Comparison of ENCODE assay signal across 8 cellular contexts in the genomic region with DNA sequence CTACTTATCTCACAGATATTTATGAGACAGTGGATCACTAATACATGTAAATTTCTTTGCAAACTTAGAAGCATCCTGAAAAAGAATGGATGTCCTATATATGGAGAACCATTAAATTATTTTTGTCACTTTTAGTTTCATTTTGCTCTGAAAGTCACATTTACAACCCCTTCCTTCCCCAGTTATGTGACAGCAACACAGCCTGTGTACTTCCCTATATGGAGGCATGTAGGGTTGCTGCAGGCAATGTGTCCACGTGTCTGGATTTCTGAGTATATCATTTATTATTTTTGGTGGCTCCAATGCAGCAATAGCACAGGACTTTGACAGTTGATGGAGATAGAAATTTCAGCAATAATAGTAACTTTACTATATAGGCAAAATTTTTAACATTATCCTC.
A peak's percentile ranks its signal among the peaks of the same experiment; 100 is the strongest.
DNase-seq lines count a peak whose midpoint lies in the region; ATAC-seq, FAIRE-seq and TF ChIP-seq lines count a peak whose summit lies in the region.

No MANE protein-coding gene starts in this region.

- no peak overlapping the region for H3K27ac ChIP-seq in CD4-positive, alpha-beta memory T cell (ENCODE audit: low read depth, low read length)
- no peak overlapping the region for H3K27ac ChIP-seq in PC-9

- no TSS peak for BruUV-seq in PC-9 (replicated peaks; lab: Mats Ljungman, UMichigan)

- H3K36me3 Mint-ChIP-seq in CD4-positive, alpha-beta memory T cell = no peaks in the 10 kb centered on the region

- H3K9me2 ChIP-seq in PC-9 (ENCODE audit: insufficient read depth) = no peaks in the 10 kb centered on the region

- no peaks in the 10 kb centered on the region for H3K4me1 ChIP-seq in CD4-positive, alpha-beta memory T cell (ENCODE audit: insufficient read depth, low read length)
- no peaks in the 10 kb centered on the region for H3K4me1 ChIP-seq in PC-9 (replicated peaks; ENCODE audit: insufficient read depth)

- no peak overlapping the region for H2AFZ ChIP-seq in PC-9

- H3K27ac Mint-ChIP-seq in CD4-positive, alpha-beta memory T cell = peak overlapping the region in 2 of 7 donors; percentile 9 to 54

- H3K4me2 ChIP-seq in PC-9 = no peak overlapping the region

- no peaks in the 10 kb centered on the region for H3F3A ChIP-seq in PC-9 (ENCODE audit: insufficient read depth, low read depth)

- POLR2A ChIA-PET in CD4-positive, alpha-beta memory T cell (lab: Charles Lee; ENCODE audit: partially characterized antibody) = no interaction called here
- POLR2A ChIA-PET in PC-9 (lab: Charles Lee; ENCODE audit: unreplicated experiment) = no interaction called here

- no peaks in the 10 kb centered on the region for H4K20me1 ChIP-seq in PC-9 (ENCODE audit: insufficient read depth)

- H3K27me3 ChIP-seq in CD4-positive, alpha-beta memory T cell (ENCODE audit: insufficient read depth, low read length) = no peaks in the 10 kb centered on the region
- H3K27me3 ChIP-seq in PC-9 (ENCODE audit: insufficient read depth, low read depth) = no peaks in the 10 kb centered on the region

- H3K27me3 Mint-ChIP-seq in CD4-positive, alpha-beta memory T cell = peaks cover 2 to 4% of the 10 kb centered on the region in 2 donors

- no peak for TF ChIP-seq POLR2A in H54 (IDR thresholded peaks at IDR 0.05; ENCODE audit: low read depth, low read length)

- H3K4me1 Mint-ChIP-seq in CD4-positive, alpha-beta memory T cell = peaks cover 6 to 8% (median 7%) of the 10 kb centered on the region in 4 donors

- DNase-seq in CD4-positive, alpha-beta memory T cell = no peak
- peak; percentile 73 for DNase-seq in OCI-M1 (lab: John Stamatoyannopoulos, UW)
- no peak for DNase-seq in NCI-H1930 (lab: John Stamatoyannopoulos, UW)
- no peak for DNase-seq in PC-9
- no peak for DNase-seq in H54 (ENCODE audit: insufficient read length, low spot score)
- no peak for DNase-seq in GOT3 (lab: John Stamatoyannopoulos, UW)

- no peak overlapping the region for H3K4me3 ChIP-seq in CD4-positive, alpha-beta memory T cell (ENCODE audit: low read length in 2 of 2)
- no peak overlapping the region for H3K4me3 ChIP-seq in PC-9

- no peaks in the 10 kb centered on the region for H3K9me3 Mint-ChIP-seq in CD4-positive, alpha-beta memory T cell

- intact Hi-C loops in CD4-positive, alpha-beta memory T cell (cut with micrococcal nuclease) = no loop called here
- intact Hi-C loops in PC-9 (cut with micrococcal nuclease; ENCODE audit: unreplicated experiment) = loop anchor here (5.0 kb wide), 1 partner anchor 1211 kb away; no protein-coding TSS in a partner anchor

- no peak for TF ChIP-seq CTCF in PC-9 (conservative IDR thresholded peaks at IDR 0.05)

- no peak for FAIRE-seq in H54 (lab: Jason Lieb, UNC)

- H3K9me3 ChIP-seq in CD4-positive, alpha-beta memory T cell (ENCODE audit: control insufficient read depth in 1 of 2, low read length in 2 of 2) = no peaks in the 10 kb centered on the region
- H3K9me3 ChIP-seq in PC-9 (ENCODE audit: insufficient read depth, low read depth) = no peaks in the 10 kb centered on the region

- peak overlapping the region in 6 of 8 donors; percentile 3 to 64 (median 47) for H3K4me3 Mint-ChIP-seq in CD4-positive, alpha-beta memory T cell

- CTCF ChIA-PET in CD4-positive, alpha-beta memory T cell (lab: Charles Lee; ENCODE audit: partially characterized antibody) = interaction anchor here (0.7 kb wide), 1 partner anchor 151 kb away, joined by 3 read pairs; no protein-coding TSS in a partner anchor
- CTCF ChIA-PET in PC-9 (lab: Charles Lee) = no interaction called here

- H3K36me3 ChIP-seq in CD4-positive, alpha-beta memory T cell (ENCODE audit: insufficient read depth, low read length) = no peaks in the 10 kb centered on the region
- H3K36me3 ChIP-seq in PC-9 (ENCODE audit: low read depth) = no peaks in the 10 kb centered on the region

- H3K79me2 ChIP-seq in PC-9 (ENCODE audit: low read depth) = no peaks in the 10 kb centered on the region

- peak; percentile 96 for ATAC-seq in GM19351 (IDR thresholded peaks at IDR 0.05; ENCODE audit: unreplicated experiment)
- peak; percentile 47 for ATAC-seq in HG03060 (IDR thresholded peaks at IDR 0.05; ENCODE audit: low read depth, unreplicated experiment)
